In genomic region chr16:11914210-11914758, GRCh38 we compare ENCODE assay signal across 8 cellular contexts. TPM values are rescaled to one million over a fixed set of nuclear protein-coding genes. Genes with fewer than 3 reads are reported as not detected.
A peak's percentile ranks its signal among the peaks of the same experiment; 100 is the strongest.
DNase-seq lines count a peak whose midpoint lies in the region; ATAC-seq and TF ChIP-seq lines count a peak whose summit lies in the region.
"Had no signal": no experiment of that assay in that cellular context is flagged by ENCODE, and none has a peak within 500 bp of the region (broad histone marks: within the 10 kb centered on the region; RNA-seq: fewer than 3 reads in every experiment).

No MANE protein-coding gene starts in this region.

- no peak for TF ChIP-seq CTCF in HEK293 (tag by site-specific recombination; IDR thresholded peaks at IDR 0.05)
- no peak for TF ChIP-seq CTCF in WTC11 (IDR thresholded peaks at IDR 0.05)
- no peak for TF ChIP-seq CTCF in smooth muscle cell (IDR thresholded peaks at IDR 0.05; ENCODE audit: borderline replicate concordance, insufficient read depth, poor library complexity, severe bottlenecking)

- H3K9ac ChIP-seq in smooth muscle cell (ENCODE audit: low read depth): peak overlapping the region; percentile 88

- H4K20me1 ChIP-seq in smooth muscle cell (ENCODE audit: low read depth): peaks cover 54% of the 10 kb centered on the region

- ATAC-seq in WTC11 (no peak), right cardiac atrium (no peak), GM21367 (IDR thresholded peaks at IDR 0.05; ENCODE audit: unreplicated experiment) (no peak)

- 8% methylated on average over 12 of the region's 12 CpGs for WGBS in right cardiac atrium
- 17% methylated on average over 12 of the region's 12 CpGs for WGBS in smooth muscle cell (ENCODE audit: low lambda C conversion rate)

- peaks cover 57% of the 10 kb centered on the region for H3K79me2 ChIP-seq in smooth muscle cell (ENCODE audit: low read depth)

- H3K36me3 ChIP-seq in HEK293 (ENCODE audit: control insufficient read depth in 2 of 2, insufficient read depth in 1 of 2, low read length in 2 of 2): peaks cover 5 to 13% of the 10 kb centered on the region in 2 experiments; a peak in 2 of 3 replicates
- H3K36me3 ChIP-seq in smooth muscle cell (ENCODE audit: low read depth): no peaks in the 10 kb centered on the region

- peak overlapping the region; percentile 44 for H3K27ac Mint-ChIP-seq in WTC11

- peak overlapping the region; percentile 94 for H3K4me3 Mint-ChIP-seq in WTC11

- POLR2A ChIA-PET in HEK293 (lab: Yijun Ruan, JAX): no interaction called here
- POLR2A ChIA-PET in WTC11 (lab: Charles Lee): no interaction called here

- intact Hi-C loops in right cardiac atrium (cut with DNase I): loop anchor here in 1 of 4 donors (10.0 kb wide), 1 partner anchor 169 kb away; the partner anchor contains the start of gene TXNDC11

- peak overlapping the region; percentile 98 for H3K4me2 ChIP-seq in smooth muscle cell

- H3K36me3 Mint-ChIP-seq in WTC11: peaks cover 2% of the 10 kb centered on the region; the same call in 1 of the 2 replicates

- no peaks in the 10 kb centered on the region for H3K9me3 ChIP-seq in HEK293 (ENCODE audit: control insufficient read depth, insufficient read depth, low read depth, low read length)
- no peaks in the 10 kb centered on the region for H3K9me3 ChIP-seq in right cardiac atrium (ENCODE audit: control insufficient read depth, low read length)
- H3K9me3 ChIP-seq in smooth muscle cell (replicated peaks; ENCODE audit: low read depth): no peaks in the 10 kb centered on the region

- H2AFZ ChIP-seq in smooth muscle cell (ENCODE audit: low read depth): peak overlapping the region; percentile 72

- H3K4me3 ChIP-seq in HEK293 (ENCODE audit: low read depth, low read length) (peak overlapping the region; percentile 86), right cardiac atrium (ENCODE audit: low read length) (peak overlapping the region; percentile 90), smooth muscle cell (peak overlapping the region; percentile 67)

- H3K27me3 ChIP-seq in right cardiac atrium (ENCODE audit: control insufficient read depth, insufficient read depth): no peaks in the 10 kb centered on the region
- H3K27me3 ChIP-seq in smooth muscle cell (ENCODE audit: low read depth): no peaks in the 10 kb centered on the region

- H3K9me3 Mint-ChIP-seq in WTC11: no peaks in the 10 kb centered on the region

- CTCF ChIA-PET in HEK293 (lab: Yijun Ruan, JAX): interaction anchor here (0.5 kb wide), 1 partner anchor 1548 kb away, joined by 3 read pairs; no protein-coding TSS in a partner anchor
- CTCF ChIA-PET in WTC11 (lab: Charles Lee): no interaction called here

- H3K27ac ChIP-seq in HEK293 (ENCODE audit: extremely low read depth, low read depth, low read length): peak overlapping the region; percentile 72
- H3K27ac ChIP-seq in right cardiac atrium (ENCODE audit: low read length): no peak overlapping the region
- H3K27ac ChIP-seq in smooth muscle cell (ENCODE audit: low read depth): peak overlapping the region; percentile 86

- H3F3A ChIP-seq in smooth muscle cell (ENCODE audit: low read depth): peaks cover 5% of the 10 kb centered on the region

- H3K27me3 Mint-ChIP-seq in WTC11 (ENCODE audit: low read depth): no peaks in the 10 kb centered on the region; the same call in 1 of the 2 replicates

- H3K4me1 Mint-ChIP-seq in WTC11: peaks cover 39% of the 10 kb centered on the region

- H3K4me1 ChIP-seq in HEK293 (ENCODE audit: control insufficient read depth, insufficient read depth, low read length) (peaks cover 21% of the 10 kb centered on the region), right cardiac atrium (ENCODE audit: control insufficient read depth, insufficient read depth, low read length) (peaks cover 7% of the 10 kb centered on the region), smooth muscle cell (ENCODE audit: low read depth) (peaks cover 22% of the 10 kb centered on the region)

- DNase-seq in WTC11 (ENCODE audit: low spot score) (no peak), right cardiac atrium (no peak), smooth muscle cell (lab: John Stamatoyannopoulos, UW; ENCODE audit: unreplicated experiment) (no peak), NCI-H1436 treated with DMSO at 0.1 percent for 48 hours (lab: John Stamatoyannopoulos, UW) (no peak), SKM-1 (lab: John Stamatoyannopoulos, UW; ENCODE audit: unreplicated experiment) (no peak)

TF ChIP-seq in HEK293, 187 proteins besides CTCF, POLR2A, EP300 and RAD21 (continues in another document):
- TF ChIP-seq ZNF530 (tag by site-specific recombination; IDR thresholded peaks at IDR 0.05; ENCODE audit: low read depth) (no peak), ZNF692 (tag by site-specific recombination; IDR thresholded peaks at IDR 0.05) (no peak)

TF ChIP-seq in WTC11, 78 proteins besides CTCF, POLR2A, EP300 and RAD21:
- no peak for TF ChIP-seq KAT7 (CRISPR knock-in tag; IDR thresholded peaks at IDR 0.05; ENCODE audit: borderline replicate concordance)
- no peak for TF ChIP-seq TEAD4 (CRISPR knock-in tag; IDR thresholded peaks at IDR 0.05)
- TF ChIP-seq ZNF396 (CRISPR knock-in tag; IDR thresholded peaks at IDR 0.05; ENCODE audit: borderline replicate concordance): no peak
- TF ChIP-seq TEAD1 (CRISPR knock-in tag; IDR thresholded peaks at IDR 0.05): no peak
- TF ChIP-seq SMAD4 (CRISPR knock-in tag; IDR thresholded peaks at IDR 0.05): no peak
- no peak for TF ChIP-seq NFYB (CRISPR knock-in tag; conservative IDR thresholded peaks at IDR 0.05; ENCODE audit: low read depth)
- no peak for TF ChIP-seq ZSCAN18 (CRISPR knock-in tag; IDR thresholded peaks at IDR 0.05)
- TF ChIP-seq ESRRA (CRISPR knock-in tag; IDR thresholded peaks at IDR 0.05; ENCODE audit: borderline replicate concordance): no peak
- TF ChIP-seq FOXP4 (CRISPR knock-in tag; IDR thresholded peaks at IDR 0.05): no peak
- no peak for TF ChIP-seq RELA (CRISPR knock-in tag; IDR thresholded peaks at IDR 0.05; ENCODE audit: borderline replicate concordance)

RNA-seq across cellular contexts. Expression of gene GSPT1, which starts 1.5 kb away (rescaled TPM):
- total RNA-seq in WTC11 (2021) (154 to 190 TPM (median 159 TPM) in 3 replicates), right cardiac atrium (100 to 1,000 TPM in 1 of 4 donors, 10 to 100 TPM in 3; 89.1 to 105 (median 96.2) TPM), smooth muscle cell (65.3 and 85.4 TPM in 2 replicates)
- polyA plus RNA-seq in right cardiac atrium (41.6 TPM), smooth muscle cell (79.1 and 84.1 TPM in 2 replicates)

RNA-seq across cellular contexts. Expression of gene NPIPB2, which starts 27.6 kb away (rescaled TPM):
- 14.4 to 24.7 TPM (median 15.1 TPM) in 3 replicates for total RNA-seq in WTC11 (2021)
- 1 to 10 TPM; 2.4 to 6.8 (median 5.6) TPM for total RNA-seq in right cardiac atrium
- 6.3 TPM for polyA plus RNA-seq in right cardiac atrium
- 10.6 and 12.2 TPM in 2 replicates for total RNA-seq in smooth muscle cell
- polyA plus RNA-seq in smooth muscle cell: 3.8 and 8.4 TPM in 2 replicates

RNA-seq across cellular contexts. Expression of gene TNFRSF17, which starts 50.7 kb away (rescaled TPM):
- total RNA-seq in WTC11 (2021) (0.18 TPM in 1 of 3 replicates, not detected in the others), right cardiac atrium (under 1 TPM in 1 of 4 donors, not detected in 3; 0.38 TPM), smooth muscle cell (not detected in 2 replicates)
- polyA plus RNA-seq in right cardiac atrium (not detected), smooth muscle cell (not detected in 2 replicates)
- total RNA-seq: posterior vena cava had no signal
